Comparison of ENCODE assay signal across 22 cellular contexts in the genomic region with DNA sequence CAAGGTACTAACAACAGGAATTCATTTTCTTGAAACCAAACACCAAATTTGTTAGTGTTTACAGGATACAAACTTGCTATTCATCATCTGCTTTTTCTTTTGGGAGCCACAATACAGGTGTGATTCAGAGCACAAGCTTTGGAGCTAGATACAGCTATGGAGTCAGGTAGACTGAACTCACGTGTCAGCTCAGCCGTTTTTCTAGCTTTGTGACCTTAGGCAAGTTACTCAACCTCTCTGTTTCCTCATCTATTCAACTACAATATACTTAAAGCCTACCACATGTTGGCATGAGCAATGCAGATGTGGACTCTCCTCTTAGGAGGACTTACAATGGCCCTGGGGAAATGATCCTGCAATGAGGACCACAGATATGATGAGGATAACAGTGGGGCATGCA. TPM values are rescaled to one million over a fixed set of nuclear protein-coding genes. Genes with fewer than 3 reads are reported as not detected.
"Had no signal": no experiment of that assay in that cellular context is flagged by ENCODE, and none has a peak within 500 bp of the region (broad histone marks: within the 10 kb centered on the region; RNA-seq: fewer than 3 reads in every experiment).

No MANE protein-coding gene starts in this region.

- H3K4me1 ChIP-seq: heart left ventricle, psoas muscle, testis, tibial nerve had no signal

- H3K27ac Mint-ChIP-seq: dendritic cell treated with granulocyte-macrophage colony-stimulating factor and Interleukin-4, amounts not matched to agents 40 ng/mL and 50 ng/mL, for 4 days; effector memory CD8-positive, alpha-beta T cell; naive thymus-derived CD8-positive, alpha-beta T cell; stimulated activated naive B cell treated with anti-CD40 and anti-IgM and Interleukin-4, amounts not matched to agents 10 μg/mL and 1 μg/mL and 100 μg/mL, for 72 hours; stimulated activated naive CD8-positive, alpha-beta T cell treated with anti-CD3 and anti-CD28 coated beads, Interleukin-15, amount 100 ng/mL, for 72 hours had no signal

- DNase-seq: effector memory CD8-positive, alpha-beta T cell; erythroblast; heart left ventricle; hippocampal formation; mucosa of descending colon; naive thymus-derived CD8-positive, alpha-beta T cell; psoas muscle; retina; stimulated activated CD4-positive, alpha-beta T cell treated with anti-CD3 and anti-CD28 coated beads, Interleukin-4, amount 100 ng/mL, for 4 hours; stimulated activated naive B cell treated with anti-CD40 and anti-IgM and Interleukin-4, amounts not matched to agents 10 μg/mL and 1 μg/mL and 100 μg/mL, for 72 hours; stimulated activated naive CD8-positive, alpha-beta T cell treated with anti-CD3 and anti-CD28 coated beads, Interleukin-15, amount 100 ng/mL, for 72 hours; testis had no signal

- ATAC-seq: effector memory CD8-positive, alpha-beta T cell; heart left ventricle; mucosa of descending colon; psoas muscle; sciatic nerve; stimulated activated naive B cell treated with anti-CD40 and anti-IgM and Interleukin-4, amounts not matched to agents 10 μg/mL and 1 μg/mL and 100 μg/mL, for 72 hours; stimulated activated naive CD8-positive, alpha-beta T cell treated with anti-CD3 and anti-CD28 coated beads, Interleukin-15, amount 100 ng/mL, for 72 hours had no signal

- H3K27ac ChIP-seq: heart left ventricle, neutrophil, psoas muscle, testis, tibial nerve had no signal

- H3K4me3 Mint-ChIP-seq: dendritic cell treated with granulocyte-macrophage colony-stimulating factor and Interleukin-4, amounts not matched to agents 40 ng/mL and 50 ng/mL, for 4 days; effector memory CD8-positive, alpha-beta T cell; naive thymus-derived CD8-positive, alpha-beta T cell; stimulated activated naive B cell treated with anti-CD40 and anti-IgM and Interleukin-4, amounts not matched to agents 10 μg/mL and 1 μg/mL and 100 μg/mL, for 72 hours; stimulated activated naive CD8-positive, alpha-beta T cell treated with anti-CD3 and anti-CD28 coated beads, Interleukin-15, amount 100 ng/mL, for 72 hours had no signal

- H3K36me3 Mint-ChIP-seq: stimulated activated naive B cell treated with anti-CD40 and anti-IgM and Interleukin-4, amounts not matched to agents 10 μg/mL and 1 μg/mL and 100 μg/mL, for 72 hours had no signal

- H3K27me3 ChIP-seq: testis had no signal

- FAIRE-seq: colon, frontal cortex had no signal

- H3K4me3 ChIP-seq: heart left ventricle, mucosa of descending colon, psoas muscle, testis, tibial nerve had no signal

- H3K9me3 Mint-ChIP-seq: dendritic cell treated with granulocyte-macrophage colony-stimulating factor and Interleukin-4, amounts not matched to agents 40 ng/mL and 50 ng/mL, for 4 days; effector memory CD8-positive, alpha-beta T cell; naive thymus-derived CD8-positive, alpha-beta T cell; stimulated activated naive B cell treated with anti-CD40 and anti-IgM and Interleukin-4, amounts not matched to agents 10 μg/mL and 1 μg/mL and 100 μg/mL, for 72 hours; stimulated activated naive CD8-positive, alpha-beta T cell treated with anti-CD3 and anti-CD28 coated beads, Interleukin-15, amount 100 ng/mL, for 72 hours had no signal

- H3K36me3 ChIP-seq: heart left ventricle, neutrophil, tibial nerve had no signal

- H3K9me3 ChIP-seq: heart left ventricle, mucosa of descending colon, neutrophil, psoas muscle, testis, tibial nerve had no signal

RNA-seq across cellular contexts. Expression of gene HTR1D, which starts 6.3 kb away (rescaled TPM):
- total RNA-seq: naive thymus-derived CD8-positive, alpha-beta T cell; psoas muscle; skeletal muscle tissue; subcutaneous adipose tissue had no signal
- polyA plus RNA-seq: liver; naive thymus-derived CD8-positive, alpha-beta T cell; neural cell had no signal
